In the genomic region with DNA sequence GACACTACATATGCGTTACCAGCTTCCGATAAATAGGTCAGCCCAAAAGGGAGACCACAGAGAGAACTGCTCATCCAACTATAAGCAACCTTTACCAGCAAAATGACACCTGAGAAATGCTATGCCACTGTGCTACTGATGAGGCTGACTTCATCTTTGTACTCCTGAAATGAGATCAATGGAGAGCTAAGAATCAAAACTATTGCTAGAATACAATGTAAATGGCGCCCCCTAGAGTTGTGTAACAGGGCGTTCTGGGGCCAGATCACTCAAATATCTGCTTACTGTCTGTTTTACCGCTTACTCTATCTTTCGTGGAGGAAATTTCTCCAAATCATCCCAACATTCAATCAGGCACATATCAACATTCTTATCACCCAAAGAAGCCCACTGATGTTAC, we compare ENCODE assay signal across 7 cellular contexts. TPM values are rescaled to one million over a fixed set of nuclear protein-coding genes. Genes with fewer than 3 reads are reported as not detected.
DNase-seq lines count a peak whose midpoint lies in the region; ATAC-seq and TF ChIP-seq lines count a peak whose summit lies in the region.

No MANE protein-coding gene starts in this region.

- H3K36me3 ChIP-seq in DOHH2 (ENCODE audit: control insufficient read depth, low read length): peaks cover 72% of the 10 kb centered on the region
- peaks cover 26% of the 10 kb centered on the region for H3K36me3 ChIP-seq in Karpas-422 (ENCODE audit: insufficient read depth, low read length)
- H3K36me3 ChIP-seq in trophoblast cell (ENCODE audit: control insufficient read depth in 1 of 2, insufficient read depth in 2 of 2, low read length in 2 of 2): peaks cover 3 to 11% of the 10 kb centered on the region in 2 experiments

- H4K8ac ChIP-seq in trophoblast cell (ENCODE audit: low read depth, low read length): no peak overlapping the region

- no peak overlapping the region for H2BK12ac ChIP-seq in trophoblast cell (ENCODE audit: low read length)

- H3K9me3 ChIP-seq in DOHH2 (ENCODE audit: control insufficient read depth, insufficient read depth, low read length) (no peaks in the 10 kb centered on the region), Karpas-422 (ENCODE audit: low read length) (no peaks in the 10 kb centered on the region), trophoblast cell (ENCODE audit: insufficient read depth, low read depth, low read length) (no peaks in the 10 kb centered on the region)

- H3K4me3 Mint-ChIP-seq in T-cell: no peak overlapping the region

- H3K9ac ChIP-seq in Karpas-422 (ENCODE audit: low read length) (no peak overlapping the region), trophoblast cell (ENCODE audit: low read length) (no peak overlapping the region)

- H3K4me1 ChIP-seq in DOHH2 (ENCODE audit: control insufficient read depth, low read length) (peaks cover 45% of the 10 kb centered on the region), Karpas-422 (ENCODE audit: low read length) (peaks cover 19% of the 10 kb centered on the region), trophoblast cell (ENCODE audit: control insufficient read depth in 1 of 2, insufficient read depth in 2 of 2, low read length in 2 of 2) (peaks cover 0 to 6% of the 10 kb centered on the region in 2 experiments)

- H3F3A ChIP-seq in DOHH2 (ENCODE audit: control insufficient read depth, insufficient read depth): peaks cover 11% of the 10 kb centered on the region

- peaks cover 95% of the 10 kb centered on the region for H3K79me2 ChIP-seq in DOHH2 (ENCODE audit: control insufficient read depth, low read length)
- peaks cover 91% of the 10 kb centered on the region for H3K79me2 ChIP-seq in Karpas-422 (ENCODE audit: low read length)
- H3K79me2 ChIP-seq in trophoblast cell (ENCODE audit: control insufficient read depth, insufficient read depth, low read length, poor library complexity): peaks cover 13% of the 10 kb centered on the region

- no peak for ATAC-seq in T-cell (replicated peaks in 1 of 4)
- ATAC-seq in HG03039 (IDR thresholded peaks at IDR 0.05; ENCODE audit: unreplicated experiment): no peak
- no peak for ATAC-seq in HG02763 (IDR thresholded peaks at IDR 0.05; ENCODE audit: unreplicated experiment)

- no CpG with 5 or more reads among the region's 6 CpGs for WGBS in trophoblast cell (ENCODE audit: extremely low coverage, insufficient coverage, insufficient read length)

- DNase-seq in Karpas-422 (peak; percentile 81), T-cell (peak in 23 of 34 experiments; percentile 10 to 51 (median 31)), trophoblast cell (peak in 1 of 2 donors; percentile 63)
- peak; percentile 30 for DNase-seq in effector CD4-positive, alpha-beta T cell

- H3K27ac ChIP-seq in DOHH2 (ENCODE audit: low read depth, low read length): no peak overlapping the region
- no peak overlapping the region for H3K27ac ChIP-seq in Karpas-422 (ENCODE audit: low read length)
- no peak overlapping the region for H3K27ac ChIP-seq in trophoblast cell (ENCODE audit: low read depth, low read length)

- no peak overlapping the region for H2AK5ac ChIP-seq in trophoblast cell (ENCODE audit: low read length)

- no peaks in the 10 kb centered on the region for H3K9me3 Mint-ChIP-seq in T-cell

- peaks cover 10% of the 10 kb centered on the region for H3K79me1 ChIP-seq in trophoblast cell (ENCODE audit: low read length)

- POLR2A ChIA-PET in T-cell (lab: Charles Lee): interaction anchor here in 1 of 2 donors (0.5 kb wide), 2 partner anchors 57 kb away, joined by 3 to 5 read pairs; no protein-coding TSS in a partner anchor

- H4K12ac ChIP-seq in trophoblast cell (ENCODE audit: low read depth, low read length): no peak overlapping the region

- H3K23ac ChIP-seq in trophoblast cell (ENCODE audit: low read length): no peak overlapping the region

- H3K4me3 ChIP-seq in DOHH2 (ENCODE audit: low read length) (no peak overlapping the region), Karpas-422 (ENCODE audit: low read length) (no peak overlapping the region), trophoblast cell (ENCODE audit: low read depth, low read length) (no peak overlapping the region)

- no peak overlapping the region for H4K91ac ChIP-seq in trophoblast cell (ENCODE audit: low read depth, low read length)

- H3K36me3 Mint-ChIP-seq in T-cell: peaks cover 15% of the 10 kb centered on the region

- no peaks in the 10 kb centered on the region for H3K9me2 ChIP-seq in DOHH2 (replicated peaks; ENCODE audit: control insufficient read depth, low read length)
- H3K9me2 ChIP-seq in Karpas-422 (replicated peaks; ENCODE audit: insufficient read depth, low read length): no peaks in the 10 kb centered on the region

- H3K18ac ChIP-seq in trophoblast cell (ENCODE audit: low read length): no peak overlapping the region

- H2AFZ ChIP-seq in Karpas-422 (ENCODE audit: low read length): no peak overlapping the region
- no peak overlapping the region for H2AFZ ChIP-seq in trophoblast cell (ENCODE audit: insufficient read depth, low read length, poor library complexity)

- H3K14ac ChIP-seq in trophoblast cell (ENCODE audit: low read length): no peak overlapping the region

- peak overlapping the region; percentile 61 for H3K4ac ChIP-seq in trophoblast cell (ENCODE audit: low read depth, low read length)

- H3K27me3 Mint-ChIP-seq in T-cell: no peaks in the 10 kb centered on the region

- H3K27me3 ChIP-seq in DOHH2 (ENCODE audit: control insufficient read depth, low read length) (no peaks in the 10 kb centered on the region), Karpas-422 (ENCODE audit: low read length) (no peaks in the 10 kb centered on the region), trophoblast cell (ENCODE audit: insufficient read depth, low read length) (no peaks in the 10 kb centered on the region)

- CTCF ChIA-PET in T-cell (lab: Charles Lee): interaction anchor here (0.5 to 1.5 kb wide), 9 partner anchors 10 to 144 kb away, joined by 3 to 12 read pairs (median 3); a partner anchor contains a TSS

- H2BK5ac ChIP-seq in trophoblast cell (ENCODE audit: low read depth, low read length, poor library complexity): no peak overlapping the region

- H3K4me1 Mint-ChIP-seq in T-cell: peaks cover 55 to 62% (median 59%) of the 10 kb centered on the region in 3 donors

- TF ChIP-seq CTCF in DOHH2 (IDR thresholded peaks at IDR 0.05; ENCODE audit: low read depth, low read length, poor library complexity, severe bottlenecking): peak; percentile 84

- H3K4me2 ChIP-seq in DOHH2 (ENCODE audit: low read length) (no peak overlapping the region), Karpas-422 (ENCODE audit: low read depth, low read length, poor library complexity, severe bottlenecking) (no peak overlapping the region), trophoblast cell (ENCODE audit: low read length) (no peak overlapping the region)

- H4K20me1 ChIP-seq in DOHH2 (ENCODE audit: control insufficient read depth, insufficient read depth, low read depth, low read length) (peaks cover 7% of the 10 kb centered on the region), Karpas-422 (ENCODE audit: insufficient read depth, low read depth, low read length) (no peaks in the 10 kb centered on the region)

- H2BK120ac ChIP-seq in trophoblast cell (ENCODE audit: insufficient read depth, low read length, poor library complexity): no peak overlapping the region

- H3K27ac Mint-ChIP-seq in T-cell: peak overlapping the region in 1 of 2 donors; percentile 1

RNA-seq across cellular contexts. Expression of a gene that starts 4.6 kb away (rescaled TPM):
- 35.5 and 39.2 TPM in 2 replicates for total RNA-seq in Karpas-422 (2014; rRNA removed; shearing (Covaris generic); ENCODE audit: low replicate concordance)
- total RNA-seq in T-cell: 10 to 100 TPM; 68.6 to 82.9 (median 79.4) TPM
- 63.1 and 65.6 TPM in 2 replicates for polyA plus RNA-seq in trophoblast cell (2013)

RNA-seq across cellular contexts. Expression of a gene that starts 16.0 kb away (rescaled TPM):
- not detected in 2 replicates for total RNA-seq in Karpas-422 (2014; rRNA removed; shearing (Covaris generic); ENCODE audit: low replicate concordance)
- total RNA-seq in T-cell: 1 to 10 TPM in 3 of 5 donors, under 1 TPM in 1, not detected in 1; 0.88 to 2.5 (median 2.4) TPM
- polyA plus RNA-seq in trophoblast cell (2013): 0.06 and 0.14 TPM in 2 replicates

RNA-seq across cellular contexts. Expression of a gene that starts 21.7 kb away (rescaled TPM):
- total RNA-seq in Karpas-422 (2014; rRNA removed; shearing (Covaris generic); ENCODE audit: low replicate concordance): 40.1 and 52.9 TPM in 2 replicates
- total RNA-seq in T-cell: 10 to 100 TPM; 34.0 to 71.3 (median 64.5) TPM
- polyA plus RNA-seq in trophoblast cell (2013): 29.6 and 33.0 TPM in 2 replicates

RNA-seq across cellular contexts. Expression of a gene that starts 37.4 kb away (rescaled TPM):
- 2.2 and 4.2 TPM in 2 replicates for total RNA-seq in Karpas-422 (2014; rRNA removed; shearing (Covaris generic); ENCODE audit: low replicate concordance)
- 10 to 100 TPM in 1 of 5 donors, 1 to 10 TPM in 4; 2.4 to 11.1 (median 6.5) TPM for total RNA-seq in T-cell
- 0.53 and 0.65 TPM in 2 replicates for polyA plus RNA-seq in trophoblast cell (2013)

RNA-seq across cellular contexts. Expression of a gene that starts 39.2 kb away (rescaled TPM):
- total RNA-seq in Karpas-422 (2014; rRNA removed; shearing (Covaris generic); ENCODE audit: low replicate concordance): 39.2 and 42.9 TPM in 2 replicates
- total RNA-seq in T-cell: 10 to 100 TPM; 18.5 to 33.1 (median 31.8) TPM
- 30.5 and 31.7 TPM in 2 replicates for polyA plus RNA-seq in trophoblast cell (2013)
